Comparison of ENCODE assay signal across 1 cellular context in the genomic region with DNA sequence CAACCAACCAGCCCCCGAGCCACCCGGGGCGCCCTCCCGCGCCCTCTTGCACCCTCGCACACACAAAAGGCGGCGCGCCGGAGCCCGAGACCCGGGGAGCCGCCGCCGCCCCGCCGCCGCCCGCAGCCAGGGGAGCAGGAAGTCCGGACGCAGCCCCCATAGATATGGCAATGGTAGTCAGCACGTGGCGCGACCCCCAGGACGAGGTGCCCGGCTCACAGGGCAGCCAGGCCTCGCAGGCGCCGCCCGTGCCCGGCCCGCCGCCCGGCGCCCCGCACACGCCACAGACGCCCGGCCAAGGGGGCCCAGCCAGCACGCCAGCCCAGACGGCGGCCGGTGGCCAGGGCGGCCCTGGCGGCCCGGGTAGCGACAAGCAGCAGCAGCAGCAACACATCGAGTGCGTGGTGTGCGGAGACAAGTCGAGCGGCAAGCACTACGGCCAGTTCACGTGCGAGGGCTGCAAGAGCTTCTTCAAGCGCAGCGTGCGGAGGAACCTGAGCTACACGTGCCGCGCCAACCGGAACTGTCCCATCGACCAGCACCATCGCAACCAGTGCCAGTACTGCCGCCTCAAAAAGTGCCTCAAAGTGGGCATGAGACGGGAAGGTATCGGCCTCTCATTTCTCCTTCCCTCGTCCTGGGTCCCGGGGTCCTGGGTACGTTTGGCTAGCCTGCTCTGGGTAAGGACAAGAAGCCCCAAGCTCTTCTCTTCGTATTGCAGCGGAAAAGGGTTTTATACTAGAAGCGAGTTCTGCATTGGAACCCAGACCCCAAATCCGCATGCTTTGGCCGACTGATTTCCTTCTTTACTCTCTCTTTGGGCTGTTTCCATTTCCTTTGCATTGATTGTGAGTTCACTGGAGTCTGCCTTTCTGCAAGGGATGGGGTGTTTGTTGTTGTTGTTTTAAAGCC.
TF ChIP-seq lines count a peak whose summit lies in the region.

No MANE protein-coding gene starts in this region.

TF ChIP-seq in HepG2, 621 proteins besides CTCF, POLR2A, EP300 and RAD21 (continued from another document and continues in another):
- TF ChIP-seq, protein P1, sequence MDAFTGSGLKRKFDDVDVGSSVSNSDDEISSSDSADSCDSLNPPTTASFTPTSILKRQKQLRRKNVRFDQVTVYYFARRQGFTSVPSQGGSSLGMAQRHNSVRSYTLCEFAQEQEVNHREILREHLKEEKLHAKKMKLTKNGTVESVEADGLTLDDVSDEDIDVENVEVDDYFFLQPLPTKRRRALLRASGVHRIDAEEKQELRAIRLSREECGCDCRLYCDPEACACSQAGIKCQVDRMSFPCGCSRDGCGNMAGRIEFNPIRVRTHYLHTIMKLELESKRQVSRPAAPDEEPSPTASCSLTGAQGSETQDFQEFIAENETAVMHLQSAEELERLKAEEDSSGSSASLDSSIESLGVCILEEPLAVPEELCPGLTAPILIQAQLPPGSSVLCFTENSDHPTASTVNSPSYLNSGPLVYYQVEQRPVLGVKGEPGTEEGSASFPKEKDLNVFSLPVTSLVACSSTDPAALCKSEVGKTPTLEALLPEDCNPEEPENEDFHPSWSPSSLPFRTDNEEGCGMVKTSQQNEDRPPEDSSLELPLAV (CRISPR knock-in tag; conservative IDR thresholded peaks at IDR 0.05; ENCODE audit: low read depth), result no peak
- TF ChIP-seq PAF1 (CRISPR knock-in tag; IDR thresholded peaks at IDR 0.05) (no peak), FIP1L1 (IDR thresholded peaks at IDR 0.05; ENCODE audit: borderline replicate concordance, insufficient read depth, low read depth, low read length) (no peak), ZNF777 (CRISPR knock-in tag; IDR thresholded peaks at IDR 0.05) (peak; percentile 58), ARNTL (CRISPR knock-in tag; IDR thresholded peaks at IDR 0.05) (0 out of 2 replicates have a peak, but pooled peaks have one; percentile 56), SNAI1 (CRISPR knock-in tag; IDR thresholded peaks at IDR 0.05; ENCODE audit: borderline replicate concordance) (0 out of 2 replicates have a peak, but pooled peaks have one; percentile 60), RBFOX2 (IDR thresholded peaks at IDR 0.05; ENCODE audit: low read depth, low read length) (peak; percentile 72), MEIS1 (CRISPR knock-in tag; IDR thresholded peaks at IDR 0.05; ENCODE audit: borderline replicate concordance) (no peak), CCDC6 (CRISPR knock-in tag; IDR thresholded peaks at IDR 0.05) (0 out of 2 replicates have a peak, but pooled peaks have one; percentile 44), ZNF558 (CRISPR knock-in tag; IDR thresholded peaks at IDR 0.05; ENCODE audit: borderline replicate concordance) (no peak), EEA1 (CRISPR knock-in tag; IDR thresholded peaks at IDR 0.05; ENCODE audit: borderline replicate concordance) (0 out of 2 replicates have a peak, but pooled peaks have one; percentile 40), MYC (CRISPR knock-in tag; IDR thresholded peaks at IDR 0.05; ENCODE audit: borderline replicate concordance) (peak; percentile 83), YEATS4 (CRISPR knock-in tag; IDR thresholded peaks at IDR 0.05; ENCODE audit: borderline replicate concordance) (peak; percentile 48; the same call in 1 of the 2 replicates), ZNF792 (CRISPR knock-in tag; IDR thresholded peaks at IDR 0.05) (no peak), ZFY (CRISPR knock-in tag; IDR thresholded peaks at IDR 0.05) (peak; percentile 54; the same call in 1 of the 2 replicates), CENPX (CRISPR knock-in tag; IDR thresholded peaks at IDR 0.05) (no peak), ZNF329 (CRISPR knock-in tag; IDR thresholded peaks at IDR 0.05; ENCODE audit: low read depth) (peak; percentile 40; the same call in 1 of the 2 replicates), TCF12 (IDR thresholded peaks at IDR 0.05) (no peak), TCF12 (CRISPR knock-in tag; IDR thresholded peaks at IDR 0.05) (0 out of 2 replicates have a peak, but pooled peaks have one; percentile 30), RXRB (CRISPR knock-in tag; IDR thresholded peaks at IDR 0.05; ENCODE audit: borderline replicate concordance) (no peak), PAWR (CRISPR knock-in tag; IDR thresholded peaks at IDR 0.05; ENCODE audit: borderline replicate concordance) (no peak), ZSCAN12 (CRISPR knock-in tag; IDR thresholded peaks at IDR 0.05) (no peak), MED1 (CRISPR knock-in tag; IDR thresholded peaks at IDR 0.05) (peak; percentile 26; the same call in 1 of the 2 replicates), RFXAP (CRISPR knock-in tag; IDR thresholded peaks at IDR 0.05; ENCODE audit: borderline replicate concordance) (peak; percentile 53; the same call in 1 of the 2 replicates), ETV5 (CRISPR knock-in tag; IDR thresholded peaks at IDR 0.05; ENCODE audit: borderline replicate concordance) (peak; percentile 43; the same call in 1 of the 2 replicates), ZNF282 (IDR thresholded peaks at IDR 0.05; ENCODE audit: partially characterized antibody) (no peak), ZNF773 (CRISPR knock-in tag; IDR thresholded peaks at IDR 0.05; ENCODE audit: borderline replicate concordance) (0 out of 2 replicates have a peak, but pooled peaks have one; percentile 37), ZNF883 (CRISPR knock-in tag; IDR thresholded peaks at IDR 0.05; ENCODE audit: not compliant biosample characterization) (no peak), PRMT3 (CRISPR knock-in tag; IDR thresholded peaks at IDR 0.05; ENCODE audit: borderline replicate concordance, low read depth) (0 out of 2 replicates have a peak, but pooled peaks have one; percentile 46), GTF2F1 (IDR thresholded peaks at IDR 0.05; ENCODE audit: low read length) (no peak), LCORL (IDR thresholded peaks at IDR 0.05) (no peak), LCORL (CRISPR knock-in tag; IDR thresholded peaks at IDR 0.05) (no peak), CREB1 (IDR thresholded peaks at IDR 0.05) (no peak), CREB1 (CRISPR knock-in tag; IDR thresholded peaks at IDR 0.05) (no peak), ZNF331 (CRISPR knock-in tag; IDR thresholded peaks at IDR 0.05) (0 out of 2 replicates have a peak, but pooled peaks have one; percentile 14), FOSL2 (CRISPR knock-in tag; IDR thresholded peaks at IDR 0.05) (no peak), POGZ (CRISPR knock-in tag; IDR thresholded peaks at IDR 0.05) (peak; percentile 48; the same call in 1 of the 2 replicates), KDM5B (CRISPR knock-in tag; IDR thresholded peaks at IDR 0.05; ENCODE audit: borderline replicate concordance) (peak; percentile 76; the same call in 1 of the 2 replicates), ZNF12 (CRISPR knock-in tag; IDR thresholded peaks at IDR 0.05) (no peak), GATAD2A (CRISPR knock-in tag; IDR thresholded peaks at IDR 0.05) (no peak), NCOA5 (CRISPR knock-in tag; IDR thresholded peaks at IDR 0.05) (no peak), HDAC6 (IDR thresholded peaks at IDR 0.05; ENCODE audit: low read depth, low read length) (no peak), ZNF749 (CRISPR knock-in tag; IDR thresholded peaks at IDR 0.05; ENCODE audit: borderline replicate concordance) (no peak), MED13 (CRISPR knock-in tag; IDR thresholded peaks at IDR 0.05) (no peak), ATM (IDR thresholded peaks at IDR 0.05; ENCODE audit: borderline replicate concordance) (no peak), ZNF205 (CRISPR knock-in tag; IDR thresholded peaks at IDR 0.05) (no peak), ZSCAN21 (CRISPR knock-in tag; IDR thresholded peaks at IDR 0.05; ENCODE audit: borderline replicate concordance) (no peak), ZNF10 (CRISPR knock-in tag; IDR thresholded peaks at IDR 0.05; ENCODE audit: borderline replicate concordance, low read depth) (no peak)
- TF ChIP-seq, protein P2, sequence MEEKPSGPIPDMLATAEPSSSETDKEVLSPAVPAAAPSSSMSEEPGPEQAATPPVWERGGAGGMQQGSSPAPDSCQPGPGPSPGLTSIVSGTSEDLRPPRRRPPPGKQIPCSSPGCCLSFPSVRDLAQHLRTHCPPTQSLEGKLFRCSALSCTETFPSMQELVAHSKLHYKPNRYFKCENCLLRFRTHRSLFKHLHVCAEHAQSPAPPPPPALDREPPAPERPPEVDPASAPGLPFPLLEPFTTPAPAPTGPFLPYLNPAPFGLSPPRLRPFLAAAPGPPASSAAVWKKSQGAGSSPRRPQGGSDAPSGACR (CRISPR knock-in tag; IDR thresholded peaks at IDR 0.05), result no peak
- TF ChIP-seq, protein P3, sequence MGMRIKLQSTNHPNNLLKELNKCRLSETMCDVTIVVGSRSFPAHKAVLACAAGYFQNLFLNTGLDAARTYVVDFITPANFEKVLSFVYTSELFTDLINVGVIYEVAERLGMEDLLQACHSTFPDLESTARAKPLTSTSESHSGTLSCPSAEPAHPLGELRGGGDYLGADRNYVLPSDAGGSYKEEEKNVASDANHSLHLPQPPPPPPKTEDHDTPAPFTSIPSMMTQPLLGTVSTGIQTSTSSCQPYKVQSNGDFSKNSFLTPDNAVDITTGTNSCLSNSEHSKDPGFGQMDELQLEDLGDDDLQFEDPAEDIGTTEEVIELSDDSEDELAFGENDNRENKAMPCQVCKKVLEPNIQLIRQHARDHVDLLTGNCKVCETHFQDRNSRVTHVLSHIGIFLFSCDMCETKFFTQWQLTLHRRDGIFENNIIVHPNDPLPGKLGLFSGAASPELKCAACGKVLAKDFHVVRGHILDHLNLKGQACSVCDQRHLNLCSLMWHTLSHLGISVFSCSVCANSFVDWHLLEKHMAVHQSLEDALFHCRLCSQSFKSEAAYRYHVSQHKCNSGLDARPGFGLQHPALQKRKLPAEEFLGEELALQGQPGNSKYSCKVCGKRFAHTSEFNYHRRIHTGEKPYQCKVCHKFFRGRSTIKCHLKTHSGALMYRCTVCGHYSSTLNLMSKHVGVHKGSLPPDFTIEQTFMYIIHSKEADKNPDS (CRISPR knock-in tag; IDR thresholded peaks at IDR 0.05), result no peak
- TF ChIP-seq, protein P4, sequence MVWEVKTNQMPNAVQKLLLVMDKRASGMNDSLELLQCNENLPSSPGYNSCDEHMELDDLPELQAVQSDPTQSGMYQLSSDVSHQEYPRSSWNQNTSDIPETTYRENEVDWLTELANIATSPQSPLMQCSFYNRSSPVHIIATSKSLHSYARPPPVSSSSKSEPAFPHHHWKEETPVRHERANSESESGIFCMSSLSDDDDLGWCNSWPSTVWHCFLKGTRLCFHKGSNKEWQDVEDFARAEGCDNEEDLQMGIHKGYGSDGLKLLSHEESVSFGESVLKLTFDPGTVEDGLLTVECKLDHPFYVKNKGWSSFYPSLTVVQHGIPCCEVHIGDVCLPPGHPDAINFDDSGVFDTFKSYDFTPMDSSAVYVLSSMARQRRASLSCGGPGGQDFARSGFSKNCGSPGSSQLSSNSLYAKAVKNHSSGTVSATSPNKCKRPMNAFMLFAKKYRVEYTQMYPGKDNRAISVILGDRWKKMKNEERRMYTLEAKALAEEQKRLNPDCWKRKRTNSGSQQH (CRISPR knock-in tag; IDR thresholded peaks at IDR 0.05; ENCODE audit: low read depth), result no peak
- TF ChIP-seq, protein P5, sequence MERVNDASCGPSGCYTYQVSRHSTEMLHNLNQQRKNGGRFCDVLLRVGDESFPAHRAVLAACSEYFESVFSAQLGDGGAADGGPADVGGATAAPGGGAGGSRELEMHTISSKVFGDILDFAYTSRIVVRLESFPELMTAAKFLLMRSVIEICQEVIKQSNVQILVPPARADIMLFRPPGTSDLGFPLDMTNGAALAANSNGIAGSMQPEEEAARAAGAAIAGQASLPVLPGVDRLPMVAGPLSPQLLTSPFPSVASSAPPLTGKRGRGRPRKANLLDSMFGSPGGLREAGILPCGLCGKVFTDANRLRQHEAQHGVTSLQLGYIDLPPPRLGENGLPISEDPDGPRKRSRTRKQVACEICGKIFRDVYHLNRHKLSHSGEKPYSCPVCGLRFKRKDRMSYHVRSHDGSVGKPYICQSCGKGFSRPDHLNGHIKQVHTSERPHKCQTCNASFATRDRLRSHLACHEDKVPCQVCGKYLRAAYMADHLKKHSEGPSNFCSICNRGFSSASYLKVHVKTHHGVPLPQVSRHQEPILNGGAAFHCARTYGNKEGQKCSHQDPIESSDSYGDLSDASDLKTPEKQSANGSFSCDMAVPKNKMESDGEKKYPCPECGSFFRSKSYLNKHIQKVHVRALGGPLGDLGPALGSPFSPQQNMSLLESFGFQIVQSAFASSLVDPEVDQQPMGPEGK (CRISPR knock-in tag; IDR thresholded peaks at IDR 0.05), result 0 out of 2 replicates have a peak, but pooled peaks have one; percentile 22
- TF ChIP-seq, protein P6, sequence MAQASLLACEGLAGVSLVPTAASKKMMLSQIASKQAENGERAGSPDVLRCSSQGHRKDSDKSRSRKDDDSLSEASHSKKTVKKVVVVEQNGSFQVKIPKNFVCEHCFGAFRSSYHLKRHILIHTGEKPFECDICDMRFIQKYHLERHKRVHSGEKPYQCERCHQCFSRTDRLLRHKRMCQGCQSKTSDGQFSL (CRISPR knock-in tag; IDR thresholded peaks at IDR 0.05), result no peak
- TF ChIP-seq, protein P7, sequence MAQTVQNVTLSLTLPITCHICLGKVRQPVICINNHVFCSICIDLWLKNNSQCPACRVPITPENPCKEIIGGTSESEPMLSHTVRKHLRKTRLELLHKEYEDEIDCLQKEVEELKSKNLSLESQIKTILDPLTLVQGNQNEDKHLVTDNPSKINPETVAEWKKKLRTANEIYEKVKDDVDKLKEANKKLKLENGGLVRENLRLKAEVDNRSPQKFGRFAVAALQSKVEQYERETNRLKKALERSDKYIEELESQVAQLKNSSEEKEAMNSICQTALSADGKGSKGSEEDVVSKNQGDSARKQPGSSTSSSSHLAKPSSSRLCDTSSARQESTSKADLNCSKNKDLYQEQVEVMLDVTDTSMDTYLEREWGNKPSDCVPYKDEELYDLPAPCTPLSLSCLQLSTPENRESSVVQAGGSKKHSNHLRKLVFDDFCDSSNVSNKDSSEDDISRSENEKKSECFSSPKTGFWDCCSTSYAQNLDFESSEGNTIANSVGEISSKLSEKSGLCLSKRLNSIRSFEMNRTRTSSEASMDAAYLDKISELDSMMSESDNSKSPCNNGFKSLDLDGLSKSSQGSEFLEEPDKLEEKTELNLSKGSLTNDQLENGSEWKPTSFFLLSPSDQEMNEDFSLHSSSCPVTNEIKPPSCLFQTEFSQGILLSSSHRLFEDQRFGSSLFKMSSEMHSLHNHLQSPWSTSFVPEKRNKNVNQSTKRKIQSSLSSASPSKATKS (CRISPR knock-in tag; IDR thresholded peaks at IDR 0.05), result no peak; the same call in 1 of the 2 replicates
- TF ChIP-seq, protein P8, sequence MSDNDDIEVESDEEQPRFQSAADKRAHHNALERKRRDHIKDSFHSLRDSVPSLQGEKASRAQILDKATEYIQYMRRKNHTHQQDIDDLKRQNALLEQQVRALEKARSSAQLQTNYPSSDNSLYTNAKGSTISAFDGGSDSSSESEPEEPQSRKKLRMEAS (IDR thresholded peaks at IDR 0.05), result peak; percentile 90
- TF ChIP-seq, protein P9, sequence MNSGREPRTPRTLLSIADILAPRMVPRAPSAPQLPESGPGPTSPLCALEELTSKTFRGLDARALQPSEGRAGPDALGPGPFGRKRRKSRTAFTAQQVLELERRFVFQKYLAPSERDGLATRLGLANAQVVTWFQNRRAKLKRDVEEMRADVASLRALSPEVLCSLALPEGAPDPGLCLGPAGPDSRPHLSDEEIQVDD (CRISPR knock-in tag; IDR thresholded peaks at IDR 0.05; ENCODE audit: borderline replicate concordance), result peak; percentile 34; the same call in 1 of the 2 replicates
- TF ChIP-seq, protein P10, sequence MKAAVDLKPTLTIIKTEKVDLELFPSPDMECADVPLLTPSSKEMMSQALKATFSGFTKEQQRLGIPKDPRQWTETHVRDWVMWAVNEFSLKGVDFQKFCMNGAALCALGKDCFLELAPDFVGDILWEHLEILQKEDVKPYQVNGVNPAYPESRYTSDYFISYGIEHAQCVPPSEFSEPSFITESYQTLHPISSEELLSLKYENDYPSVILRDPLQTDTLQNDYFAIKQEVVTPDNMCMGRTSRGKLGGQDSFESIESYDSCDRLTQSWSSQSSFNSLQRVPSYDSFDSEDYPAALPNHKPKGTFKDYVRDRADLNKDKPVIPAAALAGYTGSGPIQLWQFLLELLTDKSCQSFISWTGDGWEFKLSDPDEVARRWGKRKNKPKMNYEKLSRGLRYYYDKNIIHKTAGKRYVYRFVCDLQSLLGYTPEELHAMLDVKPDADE (CRISPR knock-in tag; IDR thresholded peaks at IDR 0.05), result peak; percentile 52; the same call in 1 of the 2 replicates
